In genomic region chr12:147242-147641, GRCh38 we compare ENCODE assay signal across 21 cellular contexts.
DNase-seq lines count a peak whose midpoint lies in the region; ATAC-seq, FAIRE-seq and TF ChIP-seq lines count a peak whose summit lies in the region.
"Had no signal": no experiment of that assay in that cellular context is flagged by ENCODE, and none has a peak within 500 bp of the region (broad histone marks: within the 10 kb centered on the region; RNA-seq: fewer than 3 reads in every experiment).

No MANE protein-coding gene starts in this region.

- peaks cover 2 to 17% of the 10 kb centered on the region in 2 experiments; a peak in 2 of 5 replicates for H3K27me3 ChIP-seq in HepG2 (ENCODE audit: control insufficient read depth in 1 of 2, insufficient read depth in 2 of 2, low read length in 2 of 2)
- H3K27me3 ChIP-seq in right lobe of liver: no peaks in the 10 kb centered on the region
- peaks cover 3% of the 10 kb centered on the region for H3K27me3 ChIP-seq in bronchial epithelial cell (ENCODE audit: control insufficient read depth, insufficient read depth, low read length)
- no peaks in the 10 kb centered on the region for H3K27me3 ChIP-seq in mesendoderm (ENCODE audit: insufficient read depth, low read length, poor library complexity)

- POLR2A ChIA-PET in HepG2 (lab: Yijun Ruan, JAX): no interaction called here

- intact Hi-C loops in HepG2 (cut with micrococcal nuclease; ENCODE audit: unreplicated experiment) (no loop called here), right lobe of liver (cut with DNase I) (no loop called here)

- no peak for TF ChIP-seq POLR2A in HepG2 (IDR thresholded peaks at IDR 0.05; ENCODE audit: insufficient read depth in 1 of 2, low read depth in 2 of 2, low read length in 2 of 2)
- TF ChIP-seq POLR2A in right lobe of liver (IDR thresholded peaks at IDR 0.05): no peak

- TF ChIP-seq CTCF in HepG2 (CRISPR knock-in tag; IDR thresholded peaks at IDR 0.05): no peak
- TF ChIP-seq CTCF in right lobe of liver (IDR thresholded peaks at IDR 0.05): no peak
- no peak for TF ChIP-seq CTCF in bronchial epithelial cell (IDR thresholded peaks at IDR 0.05; ENCODE audit: insufficient read depth, low read length, severe bottlenecking)

- H3K9me3 Mint-ChIP-seq in stimulated activated memory B cell treated with anti-CD40 and anti-IgM and Interleukin-4, amounts not matched to agents 10 μg/mL and 1 μg/mL and 100 μg/mL, for 72 hours: no peaks in the 10 kb centered on the region

- no peak overlapping the region for H2AFZ ChIP-seq in HepG2 (ENCODE audit: low read length)

- H4K5ac ChIP-seq in mesendoderm (ENCODE audit: low read length): no peak overlapping the region

- H3K79me2 ChIP-seq in HepG2 (ENCODE audit: insufficient read depth, low read length) (no peaks in the 10 kb centered on the region), mesendoderm (ENCODE audit: control insufficient read depth, insufficient read depth, low read length) (no peaks in the 10 kb centered on the region)

- no peak for TF ChIP-seq RAD21 in HepG2 (CRISPR knock-in tag; IDR thresholded peaks at IDR 0.05)

- H3K56ac ChIP-seq in mesendoderm (ENCODE audit: low read length): no peak overlapping the region

- ATAC-seq in HepG2 (no peak), right lobe of liver (no peak), HG03097 (IDR thresholded peaks at IDR 0.05; ENCODE audit: low FRiP score, unreplicated experiment) (no peak), GM21737 (IDR thresholded peaks at IDR 0.05; ENCODE audit: unreplicated experiment) (no peak)
- ATAC-seq in stimulated activated memory B cell treated with anti-CD40 and anti-IgM and Interleukin-4, amounts not matched to agents 10 μg/mL and 1 μg/mL and 100 μg/mL, for 72 hours: peak; percentile 6

- H3K36me3 Mint-ChIP-seq in stimulated activated memory B cell treated with anti-CD40 and anti-IgM and Interleukin-4, amounts not matched to agents 10 μg/mL and 1 μg/mL and 100 μg/mL, for 72 hours: no peaks in the 10 kb centered on the region
- H3K36me3 Mint-ChIP-seq: CD4-positive, alpha-beta memory T cell had no signal

- no peak overlapping the region for H3K18ac ChIP-seq in mesendoderm (ENCODE audit: low read length)

- no peak overlapping the region for H3K4ac ChIP-seq in mesendoderm (ENCODE audit: low read depth, low read length)

- no peak overlapping the region for H2BK15ac ChIP-seq in mesendoderm (replicated peaks; ENCODE audit: low read depth)

- no peak overlapping the region for H2AK5ac ChIP-seq in mesendoderm (ENCODE audit: low read length)

- no peak overlapping the region for H3K4me3 Mint-ChIP-seq in stimulated activated memory B cell treated with anti-CD40 and anti-IgM and Interleukin-4, amounts not matched to agents 10 μg/mL and 1 μg/mL and 100 μg/mL, for 72 hours
- H3K4me3 Mint-ChIP-seq: CD4-positive, alpha-beta memory T cell had no signal

- CTCF ChIA-PET in HepG2 (lab: Yijun Ruan, JAX; ENCODE audit: low intra/inter-chr PET ratio, low total read pairs): no interaction called here

- BruUV-seq in HepG2 (replicated peaks; lab: Mats Ljungman, UMichigan): no TSS peak

- no peak overlapping the region for H3K27ac ChIP-seq in HepG2 (ENCODE audit: extremely low read length, insufficient read depth, low read length)
- no peak overlapping the region for H3K27ac ChIP-seq in right lobe of liver
- H3K27ac ChIP-seq in mesendoderm (ENCODE audit: low read depth, low read length): no peak overlapping the region

- no peaks in the 10 kb centered on the region for H3K36me3 ChIP-seq in HepG2 (replicated peaks in 1 of 2; ENCODE audit: control insufficient read depth in 1 of 2, insufficient read depth in 2 of 2, low read length in 2 of 2)
- H3K36me3 ChIP-seq in right lobe of liver: no peaks in the 10 kb centered on the region
- no peaks in the 10 kb centered on the region for H3K36me3 ChIP-seq in bronchial epithelial cell (ENCODE audit: control insufficient read depth, insufficient read depth, low read length)
- H3K36me3 ChIP-seq in mesendoderm (ENCODE audit: control insufficient read depth, insufficient read depth, low read length): no peaks in the 10 kb centered on the region

- H3K9ac ChIP-seq in HepG2 (ENCODE audit: insufficient read depth, low read depth, low read length) (no peak overlapping the region), mesendoderm (ENCODE audit: low read length) (no peak overlapping the region)

- H3K4me3 ChIP-seq in HepG2 (replicated peaks in 1 of 3; ENCODE audit: insufficient read depth in 1 of 3, low read depth in 2 of 3, low read length in 3 of 3): no peak overlapping the region
- no peak overlapping the region for H3K4me3 ChIP-seq in right lobe of liver
- H3K4me3 ChIP-seq in bronchial epithelial cell (ENCODE audit: low read depth, low read length): no peak overlapping the region
- no peak overlapping the region for H3K4me3 ChIP-seq in mesendoderm (ENCODE audit: low read length)

- H3K27me3 Mint-ChIP-seq in stimulated activated memory B cell treated with anti-CD40 and anti-IgM and Interleukin-4, amounts not matched to agents 10 μg/mL and 1 μg/mL and 100 μg/mL, for 72 hours: peaks cover 31% of the 10 kb centered on the region

- no peak overlapping the region for H3K23ac ChIP-seq in mesendoderm (ENCODE audit: low read length)

- DNase-seq in HepG2 (ENCODE audit: low spot score) (no peak), right lobe of liver (no peak), bronchial epithelial cell (ENCODE audit: low read depth) (no peak), mesendoderm (peak; percentile 49), NCI-H1417 treated with DMSO at 0.1 percent for 48 hours (lab: John Stamatoyannopoulos, UW) (no peak)
- DNase-seq: 8988T; C1 segment of cervical spinal cord; Calu3; CD4-positive, alpha-beta memory T cell; COR-L47; DMS53; DMS79 treated with DMSO at 0.1 percent for 48 hours; GF-D8; GOT3; H7; HCEC 1CT had no signal

- H3K79me1 ChIP-seq in mesendoderm (ENCODE audit: low read length): no peaks in the 10 kb centered on the region

- H3K27ac Mint-ChIP-seq in stimulated activated memory B cell treated with anti-CD40 and anti-IgM and Interleukin-4, amounts not matched to agents 10 μg/mL and 1 μg/mL and 100 μg/mL, for 72 hours: no peak overlapping the region
- H3K27ac Mint-ChIP-seq: CD4-positive, alpha-beta memory T cell had no signal

- no peak overlapping the region for H2BK5ac ChIP-seq in mesendoderm (ENCODE audit: low read length)

- no peak overlapping the region for H3K4me2 ChIP-seq in HepG2 (ENCODE audit: low read depth, low read length)
- no peak overlapping the region for H3K4me2 ChIP-seq in mesendoderm (ENCODE audit: low read length)

- no peak for FAIRE-seq in HepG2 (lab: Jason Lieb, UNC)
- FAIRE-seq in bronchial epithelial cell (lab: Jason Lieb, UNC): peak; percentile 72
- FAIRE-seq: GM12891, GM18507 had no signal

- in situ Hi-C loops in HepG2 (cut with HindIII; ENCODE audit: extremely low pct_ligation_motif_present, low pct_unique_long_range_greater_than_20kb): no loop called here

- WGBS in HepG2 (ENCODE audit: low lambda C conversion rate): 81% methylated on average over 5 of the region's 9 CpGs
- 71% methylated on average over 9 of the region's 9 CpGs for WGBS in right lobe of liver (ENCODE audit: insufficient coverage, low coverage, low lambda C conversion rate, missing lambda C conversion rate)
- WGBS in mesendoderm (ENCODE audit: extremely low coverage, insufficient coverage, low lambda C conversion rate): no CpG with 5 or more reads among the region's 9 CpGs

- H4K20me1 ChIP-seq in HepG2 (ENCODE audit: insufficient read depth, low read length): no peaks in the 10 kb centered on the region

- H3K4me1 ChIP-seq in HepG2 (ENCODE audit: insufficient read depth, low read length) (peaks cover 45% of the 10 kb centered on the region), right lobe of liver (peaks cover 0 to 15% (median 2%) of the 10 kb centered on the region in 4 donors), mesendoderm (ENCODE audit: control insufficient read depth, low read depth, low read length) (no peaks in the 10 kb centered on the region)

- no peaks in the 10 kb centered on the region for H3K4me1 Mint-ChIP-seq in stimulated activated memory B cell treated with anti-CD40 and anti-IgM and Interleukin-4, amounts not matched to agents 10 μg/mL and 1 μg/mL and 100 μg/mL, for 72 hours

- H2BK120ac ChIP-seq in mesendoderm (ENCODE audit: low read depth, low read length): no peak overlapping the region

- no peak overlapping the region for H4K8ac ChIP-seq in mesendoderm (ENCODE audit: low read depth, low read length)

- H3K9me3 ChIP-seq in HepG2 (ENCODE audit: low read length) (no peaks in the 10 kb centered on the region), right lobe of liver (no peaks in the 10 kb centered on the region)

- TF ChIP-seq EP300 in HepG2 (IDR thresholded peaks at IDR 0.05; ENCODE audit: low read depth in 2 of 2, low read length in 2 of 2): no peak
- TF ChIP-seq EP300 in HepG2 (CRISPR knock-in tag; IDR thresholded peaks at IDR 0.05; ENCODE audit: borderline replicate concordance): no peak

TF ChIP-seq in HepG2, 621 proteins besides CTCF, POLR2A, EP300 and RAD21 (continues in another document):
- no peak for TF ChIP-seq ZNF672 (CRISPR knock-in tag; IDR thresholded peaks at IDR 0.05)
- peak; percentile 92 for TF ChIP-seq ZNF768 (CRISPR knock-in tag; IDR thresholded peaks at IDR 0.05)
- no peak for TF ChIP-seq FOXO1 (CRISPR knock-in tag; IDR thresholded peaks at IDR 0.05)
- no peak for TF ChIP-seq ZNF569 (CRISPR knock-in tag; IDR thresholded peaks at IDR 0.05; ENCODE audit: borderline replicate concordance)
- TF ChIP-seq ZNF256 (CRISPR knock-in tag; conservative IDR thresholded peaks at IDR 0.05): no peak
- no peak for TF ChIP-seq ZNF709 (CRISPR knock-in tag; IDR thresholded peaks at IDR 0.05)
